In genomic region chr14:91501348-91501747, GRCh38 we compare ENCODE assay signal across 1 cellular context.
TF ChIP-seq lines count a peak whose summit lies in the region.

No MANE protein-coding gene starts in this region.

TF ChIP-seq in K562, 482 proteins besides CTCF, POLR2A, EP300 and RAD21:
- no peak for TF ChIP-seq ZNF444 (CRISPR knock-in tag; IDR thresholded peaks at IDR 0.05)
- TF ChIP-seq MAFF (IDR thresholded peaks at IDR 0.05; ENCODE audit: low read length) = no peak
- TF ChIP-seq PHB (CRISPR knock-in tag; IDR thresholded peaks at IDR 0.05) = no peak
- no peak for TF ChIP-seq FUS (optimal IDR thresholded peaks at IDR 0.05; ENCODE audit: low read depth, low read length)
- no peak for TF ChIP-seq ARID3B (CRISPR knock-in tag; IDR thresholded peaks at IDR 0.05; ENCODE audit: borderline replicate concordance)
- no peak for TF ChIP-seq MYNN (IDR thresholded peaks at IDR 0.05)
- TF ChIP-seq MYNN (CRISPR knock-in tag; IDR thresholded peaks at IDR 0.05) = no peak
- TF ChIP-seq ZBTB40 (IDR thresholded peaks at IDR 0.05) = no peak
- no peak for TF ChIP-seq ZBTB40 (CRISPR knock-in tag; IDR thresholded peaks at IDR 0.05)
- TF ChIP-seq CBX3 (IDR thresholded peaks at IDR 0.05; ENCODE audit: borderline replicate concordance in 1 of 2, low read length in 2 of 2) = no peak
- no peak for TF ChIP-seq GMEB1 (CRISPR knock-in tag; IDR thresholded peaks at IDR 0.05)
- no peak for TF ChIP-seq SUPT5H (IDR thresholded peaks at IDR 0.05)
- no peak for TF ChIP-seq PTTG1 (tag; IDR thresholded peaks at IDR 0.05; ENCODE audit: low read depth)
- TF ChIP-seq ZNF583 (CRISPR knock-in tag; IDR thresholded peaks at IDR 0.05) = no peak
- no peak for TF ChIP-seq ID3 (CRISPR knock-in tag; IDR thresholded peaks at IDR 0.05)
- no peak for TF ChIP-seq ID3 (tag; IDR thresholded peaks at IDR 0.05)
- no peak for TF ChIP-seq ZNF217 (CRISPR knock-in tag; IDR thresholded peaks at IDR 0.05)
- TF ChIP-seq E2F1 (CRISPR knock-in tag; IDR thresholded peaks at IDR 0.05) = no peak
- TF ChIP-seq THAP7 (CRISPR knock-in tag; IDR thresholded peaks at IDR 0.05) = no peak
- no peak for TF ChIP-seq MBD1 (CRISPR knock-in tag; IDR thresholded peaks at IDR 0.05)
- no peak for TF ChIP-seq SMC3 (conservative IDR thresholded peaks at IDR 0.05; ENCODE audit: insufficient read depth, low read depth, low read length)
- no peak for TF ChIP-seq RHOXF2B (CRISPR knock-in tag; conservative IDR thresholded peaks at IDR 0.05)
